13 cellular contexts compared by ENCODE assay signal in genomic region chr16:29158031-29158430, GRCh38.
DNase-seq lines count a peak whose midpoint lies in the region; ATAC-seq and TF ChIP-seq lines count a peak whose summit lies in the region.
"Had no signal": no experiment of that assay in that cellular context is flagged by ENCODE, and none has a peak within 500 bp of the region (broad histone marks: within the 10 kb centered on the region; RNA-seq: fewer than 3 reads in every experiment).

No MANE protein-coding gene starts in this region.

- H3K4me1 ChIP-seq in esophagus muscularis mucosa (peaks cover 23 to 44% (median 36%) of the 10 kb centered on the region in 4 donors), aorta (ENCODE audit: control insufficient read depth in 1 of 2, insufficient read depth in 2 of 2, low read length in 2 of 2) (no peaks in the 10 kb centered on the region)

- H3K9me3 Mint-ChIP-seq in natural killer cell = no peaks in the 10 kb centered on the region
- no peaks in the 10 kb centered on the region for H3K9me3 Mint-ChIP-seq in natural killer cell treated with Interleukin-12 subunit alpha and Interleukin-12 subunit beta and Interleukin-15 and Interleukin-18, amount 100 ng/mL, for 72 hours
- no peaks in the 10 kb centered on the region for H3K9me3 Mint-ChIP-seq in osteocyte (ENCODE audit: unreplicated experiment)
- H3K9me3 Mint-ChIP-seq in activated CD8-positive, alpha-beta memory T cell treated with anti-CD3 and anti-CD28 coated beads, Interleukin-2, amount 10 ng/mL, durations not matched to agents 7 days and 5 days (ENCODE audit: low read depth) = no peaks in the 10 kb centered on the region
- H3K9me3 Mint-ChIP-seq: immature natural killer cell had no signal

- H3K4me1 Mint-ChIP-seq in natural killer cell (peaks cover 41 to 50% of the 10 kb centered on the region in 2 donors), osteocyte (ENCODE audit: unreplicated experiment) (peaks cover 53% of the 10 kb centered on the region)
- peaks cover 29 to 35% of the 10 kb centered on the region in 2 donors for H3K4me1 Mint-ChIP-seq in natural killer cell treated with Interleukin-12 subunit alpha and Interleukin-12 subunit beta and Interleukin-15 and Interleukin-18, amount 100 ng/mL, for 72 hours (ENCODE audit: low read depth in 2 of 2)
- peaks cover 5% of the 10 kb centered on the region for H3K4me1 Mint-ChIP-seq in activated CD8-positive, alpha-beta memory T cell treated with anti-CD3 and anti-CD28 coated beads, Interleukin-2, amount 10 ng/mL, durations not matched to agents 7 days and 5 days

- H3K36me3 Mint-ChIP-seq in natural killer cell (peaks cover 7% of the 10 kb centered on the region), osteocyte (ENCODE audit: unreplicated experiment) (no peaks in the 10 kb centered on the region)
- peaks cover 7% of the 10 kb centered on the region for H3K36me3 Mint-ChIP-seq in natural killer cell treated with Interleukin-12 subunit alpha and Interleukin-12 subunit beta and Interleukin-15 and Interleukin-18, amount 100 ng/mL, for 72 hours
- H3K36me3 Mint-ChIP-seq in activated CD8-positive, alpha-beta memory T cell treated with anti-CD3 and anti-CD28 coated beads, Interleukin-2, amount 10 ng/mL, durations not matched to agents 7 days and 5 days = peaks cover 14% of the 10 kb centered on the region

- H3K27me3 ChIP-seq in esophagus muscularis mucosa = no peaks in the 10 kb centered on the region
- H3K27me3 ChIP-seq in aorta (ENCODE audit: control insufficient read depth in 1 of 2, insufficient read depth in 2 of 2, low read length in 1 of 2) = no peaks in the 10 kb centered on the region

- H3K27ac ChIP-seq in esophagus muscularis mucosa (replicated peaks in 1 of 4) (peak overlapping the region; percentile 62 to 80 (median 71)), aorta (ENCODE audit: low read depth in 1 of 2, low read length in 2 of 2) (no peak overlapping the region)

- H3K9me3 ChIP-seq in esophagus muscularis mucosa = no peaks in the 10 kb centered on the region
- no peaks in the 10 kb centered on the region for H3K9me3 ChIP-seq in aorta (ENCODE audit: control insufficient read depth, low read length)

- H3K36me3 ChIP-seq in esophagus muscularis mucosa (peaks cover 0 to 5% (median 2%) of the 10 kb centered on the region in 4 donors), aorta (ENCODE audit: control insufficient read depth in 1 of 2, insufficient read depth in 2 of 2, low read length in 1 of 2) (no peaks in the 10 kb centered on the region)

- CTCF ChIA-PET in activated CD8-positive, alpha-beta memory T cell treated with anti-CD3 and anti-CD28 coated beads, Interleukin-2, amount 10 ng/mL, durations not matched to agents 7 days and 5 days (lab: Charles Lee) = no interaction called here

- H3K27me3 Mint-ChIP-seq in natural killer cell (ENCODE audit: low read depth in 2 of 2) (no peaks in the 10 kb centered on the region), osteocyte (ENCODE audit: unreplicated experiment) (no peaks in the 10 kb centered on the region)
- no peaks in the 10 kb centered on the region for H3K27me3 Mint-ChIP-seq in natural killer cell treated with Interleukin-12 subunit alpha and Interleukin-12 subunit beta and Interleukin-15 and Interleukin-18, amount 100 ng/mL, for 72 hours
- H3K27me3 Mint-ChIP-seq in activated CD8-positive, alpha-beta memory T cell treated with anti-CD3 and anti-CD28 coated beads, Interleukin-2, amount 10 ng/mL, durations not matched to agents 7 days and 5 days = no peaks in the 10 kb centered on the region

- TF ChIP-seq CTCF in natural killer cell (IDR thresholded peaks at IDR 0.05) (no peak), esophagus muscularis mucosa (IDR thresholded peaks at IDR 0.05) (no peak), osteocyte (IDR thresholded peaks at IDR 0.05) (no peak)

- 94% methylated on average over 11 of the region's 13 CpGs for WGBS in esophagus muscularis mucosa
- WGBS in aorta, 2 donors = 91 to 92% methylated on average over 13 of the region's 13 CpGs

- H3K27ac Mint-ChIP-seq in natural killer cell (peak overlapping the region; percentile 67 to 94), osteocyte (ENCODE audit: unreplicated experiment) (peak overlapping the region; percentile 100)
- no peak overlapping the region for H3K27ac Mint-ChIP-seq in natural killer cell treated with Interleukin-12 subunit alpha and Interleukin-12 subunit beta and Interleukin-15 and Interleukin-18, amount 100 ng/mL, for 72 hours
- H3K27ac Mint-ChIP-seq in activated CD8-positive, alpha-beta memory T cell treated with anti-CD3 and anti-CD28 coated beads, Interleukin-2, amount 10 ng/mL, durations not matched to agents 7 days and 5 days = no peak overlapping the region

- H3K4me3 ChIP-seq in esophagus muscularis mucosa = no peak overlapping the region
- no peak overlapping the region for H3K4me3 ChIP-seq in aorta (ENCODE audit: low read length in 2 of 2)

- intact Hi-C loops in natural killer cell (cut with micrococcal nuclease) = no loop called here
- intact Hi-C loops in esophagus muscularis mucosa (cut with DNase I) = no loop called here
- intact Hi-C loops in aorta (cut with DNase I) = no loop called here

- no peak overlapping the region for H3K4me3 Mint-ChIP-seq in natural killer cell
- no peak overlapping the region for H3K4me3 Mint-ChIP-seq in natural killer cell treated with Interleukin-12 subunit alpha and Interleukin-12 subunit beta and Interleukin-15 and Interleukin-18, amount 100 ng/mL, for 72 hours
- no peak overlapping the region for H3K4me3 Mint-ChIP-seq in osteocyte (ENCODE audit: unreplicated experiment)
- no peak overlapping the region for H3K4me3 Mint-ChIP-seq in activated CD8-positive, alpha-beta memory T cell treated with anti-CD3 and anti-CD28 coated beads, Interleukin-2, amount 10 ng/mL, durations not matched to agents 7 days and 5 days

- TF ChIP-seq EP300 in esophagus muscularis mucosa (IDR thresholded peaks at IDR 0.05) = no peak

- ATAC-seq in natural killer cell (no peak), aorta (ENCODE audit: low FRiP score) (peak; percentile 12)
- ATAC-seq in natural killer cell treated with Interleukin-12 subunit alpha and Interleukin-12 subunit beta and Interleukin-15 and Interleukin-18, amount 100 ng/mL, for 72 hours = no peak
- no peak for ATAC-seq in activated CD8-positive, alpha-beta memory T cell treated with anti-CD3 and anti-CD28 coated beads, Interleukin-2, amount 10 ng/mL, durations not matched to agents 7 days and 5 days

- no peak for DNase-seq in natural killer cell
- DNase-seq in natural killer cell treated with Interleukin-12 subunit alpha and Interleukin-12 subunit beta and Interleukin-15 and Interleukin-18, amount 100 ng/mL, for 72 hours (ENCODE audit: low spot score) = no peak
- DNase-seq in esophagus muscularis mucosa (ENCODE audit: extremely low spot score) = no peak
- DNase-seq in osteocyte (ENCODE audit: extremely low spot score, unreplicated experiment) = no peak
- DNase-seq in aorta = peak in 1 of 2 donors; percentile 41
- no peak for DNase-seq in GM03348 (ENCODE audit: low spot score)
- no peak for DNase-seq in NCI-H1048 (lab: John Stamatoyannopoulos, UW)
- no peak for DNase-seq in activated CD8-positive, alpha-beta memory T cell treated with anti-CD3 and anti-CD28 coated beads, Interleukin-2, amount 10 ng/mL, durations not matched to agents 7 days and 5 days
- DNase-seq: activated CD4-positive, alpha-beta T cell treated with anti-CD3 and anti-CD28 coated beads for 48 hours; EL; immature natural killer cell; KG1; NCI-H2081 had no signal

- no peak for TF ChIP-seq POLR2A in esophagus muscularis mucosa (IDR thresholded peaks at IDR 0.05; ENCODE audit: low read depth)

Comparison
In these comparisons a context has a peak if more than half of its experiments do, and no peak if none do; other contexts are left out.
1. H3K27ac Mint-ChIP-seq: peak in natural killer cell (2 of 2) and osteocyte (single experiment); none in natural killer cell treated with Interleukin-12 subunit alpha and Interleukin-12 subunit beta and Interleukin-15 and Interleukin-18, amount 100 ng/mL, for 72 hours (0 of 2) and activated CD8-positive, alpha-beta memory T cell treated with anti-CD3 and anti-CD28 coated beads, Interleukin-2, amount 10 ng/mL, durations not matched to agents 7 days and 5 days (single experiment).
2. H3K27ac ChIP-seq: peak in esophagus muscularis mucosa (4 of 4); none in aorta (0 of 2).